ENCODE assay signal across 10 cellular contexts in the genomic region with DNA sequence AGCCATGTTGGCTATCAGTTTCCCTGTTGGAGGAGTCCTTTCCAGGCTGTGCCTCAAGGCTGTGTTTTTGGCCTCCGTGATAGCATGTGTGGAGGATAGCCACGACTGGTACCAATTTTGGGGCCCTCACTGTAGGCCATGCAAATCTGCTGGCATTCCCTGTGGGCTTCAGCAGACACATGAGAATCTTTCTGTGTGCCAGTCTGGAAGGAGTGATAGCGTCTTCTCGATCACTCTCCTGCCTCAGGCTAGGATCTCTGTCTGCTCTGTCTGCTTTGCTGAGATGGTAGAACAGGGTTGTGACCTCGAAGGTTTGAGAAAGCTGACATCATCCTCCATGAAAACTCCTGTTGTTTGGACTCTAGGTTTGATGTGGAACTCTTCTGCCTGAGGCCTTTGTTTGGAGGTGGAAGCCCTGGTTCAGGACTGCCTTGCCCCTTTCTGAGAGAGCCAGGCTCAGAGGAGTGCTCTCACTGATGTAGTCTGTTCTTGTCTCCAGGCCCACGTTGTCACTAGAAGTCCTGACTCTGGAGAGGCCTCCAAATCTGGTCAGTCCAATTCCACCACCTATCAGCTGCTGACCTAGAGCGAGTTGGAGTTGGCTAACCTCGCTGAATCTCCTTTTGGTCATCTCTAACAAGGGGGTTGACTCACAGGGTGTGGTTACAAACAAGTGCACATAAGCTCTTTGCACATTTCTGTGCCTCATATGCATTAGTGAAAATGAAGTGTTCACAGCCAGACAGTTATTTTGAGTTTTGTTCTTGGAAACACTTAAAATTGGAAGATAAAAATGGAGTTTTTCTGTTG. TPM values are rescaled to one million over a fixed set of nuclear protein-coding genes. Genes with fewer than 3 reads are reported as not detected.
A peak's percentile ranks its signal among the peaks of the same experiment; 100 is the strongest.
DNase-seq lines count a peak whose midpoint lies in the region; ATAC-seq and TF ChIP-seq lines count a peak whose summit lies in the region.
"Had no signal": no experiment of that assay in that cellular context is flagged by ENCODE, and none has a peak within 500 bp of the region (broad histone marks: within the 10 kb centered on the region; RNA-seq: fewer than 3 reads in every experiment).

No MANE protein-coding gene starts in this region.

- no peak overlapping the region for H3K4me2 ChIP-seq in mesendoderm (ENCODE audit: low read length)

- H3K27ac Mint-ChIP-seq in HFFc6, result peak overlapping the region; percentile 100
- H3K27ac Mint-ChIP-seq in central memory CD8-positive, alpha-beta T cell (ENCODE audit: low read depth), result peak overlapping the region; percentile 50

- peaks cover 15% of the 10 kb centered on the region for H3K36me3 Mint-ChIP-seq in HFFc6 (ENCODE audit: low read depth)
- H3K36me3 Mint-ChIP-seq in central memory CD8-positive, alpha-beta T cell (ENCODE audit: insufficient read depth), result peaks cover 8% of the 10 kb centered on the region

- H3K27me3 ChIP-seq in mesendoderm (ENCODE audit: insufficient read depth, low read length, poor library complexity) (no peaks in the 10 kb centered on the region), thyroid gland (no peaks in the 10 kb centered on the region)

- H4K8ac ChIP-seq in mesendoderm (ENCODE audit: low read depth, low read length), result no peak overlapping the region

- no peak overlapping the region for H4K5ac ChIP-seq in mesendoderm (ENCODE audit: low read length)

- H3K9ac ChIP-seq in mesendoderm (ENCODE audit: low read length), result no peak overlapping the region

- peaks cover 63% of the 10 kb centered on the region for H3K4me1 Mint-ChIP-seq in HFFc6 (ENCODE audit: low read depth)
- peaks cover 26% of the 10 kb centered on the region for H3K4me1 Mint-ChIP-seq in central memory CD8-positive, alpha-beta T cell

- H3K56ac ChIP-seq in mesendoderm (ENCODE audit: low read length), result peak overlapping the region; percentile 36

- DNase-seq in AG08395 (ENCODE audit: low spot score), result peak; percentile 65
- peak; percentile 63 for DNase-seq in HFFc6
- no peak for DNase-seq in central memory CD8-positive, alpha-beta T cell (ENCODE audit: low spot score in 2 of 2)
- no peak for DNase-seq in mesendoderm
- DNase-seq in cerebellar cortex (ENCODE audit: low spot score), result no peak
- DNase-seq in effector CD8-positive, alpha-beta T cell (lab: John Stamatoyannopoulos, UW), result no peak
- no peak for DNase-seq in thyroid gland
- DNase-seq: T-helper 2 cell had no signal

- intact Hi-C loops in thyroid gland (cut with DNase I), result no loop called here

- H3K27ac ChIP-seq in mesendoderm (ENCODE audit: low read depth, low read length), result no peak overlapping the region
- no peak overlapping the region for H3K27ac ChIP-seq in thyroid gland
- H3K27ac ChIP-seq: prostate gland had no signal

- no peaks in the 10 kb centered on the region for H3K9me3 Mint-ChIP-seq in HFFc6
- no peaks in the 10 kb centered on the region for H3K9me3 Mint-ChIP-seq in central memory CD8-positive, alpha-beta T cell

- H3K4me3 ChIP-seq in mesendoderm (ENCODE audit: low read length), result no peak overlapping the region
- H3K4me3 ChIP-seq in thyroid gland (replicated peaks in 1 of 3), result no peak overlapping the region
- H3K4me3 ChIP-seq: prostate gland had no signal

- H3K18ac ChIP-seq in mesendoderm (ENCODE audit: low read length), result no peak overlapping the region

- H2AK5ac ChIP-seq in mesendoderm (ENCODE audit: low read length), result no peak overlapping the region

- H3K4me3 Mint-ChIP-seq in HFFc6, result peak overlapping the region; percentile 38; the same call in 1 of the 2 replicates
- H3K4me3 Mint-ChIP-seq in central memory CD8-positive, alpha-beta T cell, result no peak overlapping the region

- H2BK5ac ChIP-seq in mesendoderm (ENCODE audit: low read length), result no peak overlapping the region

- H3K36me3 ChIP-seq in mesendoderm (ENCODE audit: control insufficient read depth, insufficient read depth, low read length) (peaks cover 1% of the 10 kb centered on the region), thyroid gland (peaks cover 0 to under 1% of the 10 kb centered on the region in 2 donors)
- H3K36me3 ChIP-seq: prostate gland had no signal

- peaks cover 79% of the 10 kb centered on the region for H3K79me2 ChIP-seq in mesendoderm (ENCODE audit: control insufficient read depth, insufficient read depth, low read length)

- no peak for TF ChIP-seq POLR2A in thyroid gland (IDR thresholded peaks at IDR 0.05)

- H3K4me1 ChIP-seq in mesendoderm (ENCODE audit: control insufficient read depth, low read depth, low read length), result peaks cover 3% of the 10 kb centered on the region
- peaks cover 14 to 59% of the 10 kb centered on the region in 2 donors for H3K4me1 ChIP-seq in thyroid gland

- no peak for ATAC-seq in central memory CD8-positive, alpha-beta T cell (replicated peaks; ENCODE audit: extremely low read depth, poor library complexity, severe bottlenecking)
- no peak for ATAC-seq in HG02885 (IDR thresholded peaks at IDR 0.05; ENCODE audit: poor library complexity, unreplicated experiment)

- peaks cover 2% of the 10 kb centered on the region; the same call in 1 of the 2 replicates for H3K27me3 Mint-ChIP-seq in HFFc6 (ENCODE audit: insufficient read depth)
- H3K27me3 Mint-ChIP-seq in central memory CD8-positive, alpha-beta T cell, result no peaks in the 10 kb centered on the region

- H2BK120ac ChIP-seq in mesendoderm (ENCODE audit: low read depth, low read length), result no peak overlapping the region

- no peak overlapping the region for H3K23ac ChIP-seq in mesendoderm (ENCODE audit: low read length)

- no peak overlapping the region for H2BK15ac ChIP-seq in mesendoderm (replicated peaks; ENCODE audit: low read depth)

- H3K9me3 ChIP-seq in thyroid gland, result no peaks in the 10 kb centered on the region
- H3K9me3 ChIP-seq: prostate gland had no signal

- H3K79me1 ChIP-seq in mesendoderm (ENCODE audit: low read length), result peaks cover 52% of the 10 kb centered on the region

- no CpG with 5 or more reads among the region's 8 CpGs for WGBS in mesendoderm (ENCODE audit: extremely low coverage, insufficient coverage, low lambda C conversion rate)
- WGBS in thyroid gland, 2 donors, result 88 to 93% methylated on average over 4 to 8 of the region's 8 CpGs

- no peak for TF ChIP-seq CTCF in HFFc6 (IDR thresholded peaks at IDR 0.05)
- TF ChIP-seq CTCF in thyroid gland (IDR thresholded peaks at IDR 0.05), result no peak

- H3K4ac ChIP-seq in mesendoderm (ENCODE audit: low read depth, low read length), result no peak overlapping the region

RNA-seq across cellular contexts. Expression of a gene that starts 12.1 kb away (rescaled TPM):
- 10 to 100 TPM; 60.2 to 81.0 (median 63.6) TPM for total RNA-seq in HFFc6 (2021; fragmentation: NEBNext Ultra II Directional; extraction: Animal tissue kit (Norgen Biotek cat#: 25700))
- 39.1 TPM for polyA plus RNA-seq in mesendoderm (2013, experiment 1 of 2)
- 39.3 TPM for polyA plus RNA-seq in mesendoderm (2013, experiment 2 of 2)
- 10 to 100 TPM; 31.4 to 68.2 (median 41.2) TPM for total RNA-seq in thyroid gland

RNA-seq across cellular contexts. Expression of a gene that starts 13.3 kb away (rescaled TPM):
- total RNA-seq in HFFc6 (2021; fragmentation: NEBNext Ultra II Directional; extraction: Animal tissue kit (Norgen Biotek cat#: 25700)), result 10 to 100 TPM; 51.2 to 64.2 (median 59.7) TPM
- 33.6 TPM for polyA plus RNA-seq in mesendoderm (2013, experiment 1 of 2)
- polyA plus RNA-seq in mesendoderm (2013, experiment 2 of 2), result 33.5 TPM
- 10 to 100 TPM; 15.7 to 43.8 (median 26.2) TPM for total RNA-seq in thyroid gland

RNA-seq across cellular contexts. Expression of a gene that starts 14.1 kb away (rescaled TPM):
- 100 to 1,000 TPM; 182 to 195 (median 185) TPM for total RNA-seq in HFFc6 (2021; fragmentation: NEBNext Ultra II Directional; extraction: Animal tissue kit (Norgen Biotek cat#: 25700))
- polyA plus RNA-seq in mesendoderm (2013, experiment 1 of 2), result 370 TPM
- polyA plus RNA-seq in mesendoderm (2013, experiment 2 of 2), result 358 TPM
- 100 to 1,000 TPM in 1 of 4 donors, 10 to 100 TPM in 3; 31.6 to 153 (median 58.4) TPM for total RNA-seq in thyroid gland

RNA-seq across cellular contexts. Expression of a gene that starts 18.7 kb away (rescaled TPM):
- 10 to 100 TPM; 15.1 to 18.6 (median 16.2) TPM for total RNA-seq in HFFc6 (2021; fragmentation: NEBNext Ultra II Directional; extraction: Animal tissue kit (Norgen Biotek cat#: 25700))
- 26.9 TPM for polyA plus RNA-seq in mesendoderm (2013, experiment 1 of 2)
- polyA plus RNA-seq in mesendoderm (2013, experiment 2 of 2), result 26.7 TPM
- total RNA-seq in thyroid gland, result 10 to 100 TPM; 53.5 to 79.0 (median 67.8) TPM

RNA-seq across cellular contexts. Expression of a gene that starts 23.9 kb away (rescaled TPM):
- under 1 TPM in 3 of 6 experiments, not detected in 3; 0.25 to 0.51 (median 0.38) TPM for total RNA-seq in HFFc6 (2021; fragmentation: NEBNext Ultra II Directional; extraction: Animal tissue kit (Norgen Biotek cat#: 25700))
- 10.2 TPM for polyA plus RNA-seq in mesendoderm (2013, experiment 1 of 2)
- polyA plus RNA-seq in mesendoderm (2013, experiment 2 of 2), result 10.3 TPM
- 1 to 10 TPM in 1 of 4 donors, not detected in 3; 2.0 TPM for total RNA-seq in thyroid gland

Comparison
In these comparisons a context has a peak if more than half of its experiments do, and no peak if none do; other contexts are left out.
1. DNase-seq: peak in AG08395 (single experiment) and HFFc6 (single experiment); none in central memory CD8-positive, alpha-beta T cell (0 of 2), mesendoderm (single experiment), cerebellar cortex (single experiment), effector CD8-positive, alpha-beta T cell (single experiment) and thyroid gland (0 of 2).